8 cellular contexts compared by ENCODE assay signal in the genomic region with DNA sequence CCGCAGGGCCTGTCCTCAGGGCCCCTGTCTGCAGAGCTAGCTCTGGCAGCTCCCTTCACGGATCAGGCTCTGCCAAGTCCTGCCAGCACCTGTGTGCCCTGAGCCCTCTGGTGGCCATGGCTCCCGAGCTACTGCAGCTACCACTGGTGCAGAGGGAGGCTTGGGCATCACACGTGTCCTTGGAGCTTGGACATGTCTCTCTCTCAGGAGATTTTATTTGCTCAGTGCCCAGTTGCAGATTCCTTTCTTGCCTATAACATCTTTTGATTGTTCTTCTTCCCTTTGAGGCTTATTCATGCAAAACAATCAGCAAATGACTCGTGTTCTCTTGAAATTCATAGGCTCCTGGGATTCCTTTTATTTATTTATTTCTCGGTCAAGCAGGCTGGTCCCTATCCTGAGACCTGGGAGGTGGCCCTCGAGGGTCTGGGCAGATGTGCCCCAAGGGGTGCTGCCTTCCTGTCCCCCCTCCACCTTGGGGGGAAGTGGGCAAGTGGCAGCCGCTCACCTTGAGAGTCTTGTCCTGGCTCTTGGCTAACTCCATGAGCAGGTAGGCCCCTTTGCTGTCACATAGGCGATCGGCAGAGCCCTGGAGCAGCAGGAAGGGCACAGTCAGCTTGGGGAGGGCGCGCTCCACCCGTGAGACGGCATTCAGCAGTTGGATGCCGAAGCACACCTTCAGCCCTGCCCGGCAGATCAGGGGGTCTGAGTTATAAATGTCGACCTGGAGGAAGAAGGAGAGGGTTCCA. TPM values are rescaled to one million over a fixed set of nuclear protein-coding genes. Genes with fewer than 3 reads are reported as not detected.
DNase-seq lines count a peak whose midpoint lies in the region; ATAC-seq, FAIRE-seq and TF ChIP-seq lines count a peak whose summit lies in the region.

No MANE protein-coding gene starts in this region.

- no peak overlapping the region for H3K18ac ChIP-seq in mesendoderm (ENCODE audit: low read length)

- peaks cover 55% of the 10 kb centered on the region for H3K36me3 ChIP-seq in Karpas-422 (ENCODE audit: insufficient read depth, low read length)
- no peaks in the 10 kb centered on the region for H3K36me3 ChIP-seq in mesendoderm (ENCODE audit: control insufficient read depth, insufficient read depth, low read length)
- H3K36me3 ChIP-seq in vagina, result no peaks in the 10 kb centered on the region

- H3K9me3 ChIP-seq in Karpas-422 (ENCODE audit: low read length) (no peaks in the 10 kb centered on the region), vagina (no peaks in the 10 kb centered on the region)

- no peak overlapping the region for H3K56ac ChIP-seq in mesendoderm (ENCODE audit: low read length)

- no peak overlapping the region for H4K5ac ChIP-seq in mesendoderm (ENCODE audit: low read length)

- no peak for FAIRE-seq in D721Med (lab: Jason Lieb, UNC)

- H3K4me1 ChIP-seq in Karpas-422 (ENCODE audit: low read length) (peaks cover 82% of the 10 kb centered on the region), mesendoderm (ENCODE audit: control insufficient read depth, low read depth, low read length) (peaks cover 2% of the 10 kb centered on the region), vagina (peaks cover 47% of the 10 kb centered on the region)

- H3K27ac ChIP-seq in Karpas-422 (ENCODE audit: low read length) (peak overlapping the region; percentile 72), mesendoderm (ENCODE audit: low read depth, low read length) (no peak overlapping the region), vagina (no peak overlapping the region)

- H4K8ac ChIP-seq in mesendoderm (ENCODE audit: low read depth, low read length), result no peak overlapping the region

- H3K4ac ChIP-seq in mesendoderm (ENCODE audit: low read depth, low read length), result no peak overlapping the region

- H3K27me3 ChIP-seq in Karpas-422 (ENCODE audit: low read length) (no peaks in the 10 kb centered on the region), mesendoderm (ENCODE audit: insufficient read depth, low read length, poor library complexity) (no peaks in the 10 kb centered on the region), vagina (no peaks in the 10 kb centered on the region)

- H3K4me3 ChIP-seq in Karpas-422 (ENCODE audit: low read length) (no peak overlapping the region), mesendoderm (ENCODE audit: low read length) (no peak overlapping the region), vagina (no peak overlapping the region)

- DNase-seq in D721Med (ENCODE audit: insufficient read length, low spot score) (no peak), Karpas-422 (peak; percentile 87), SHP77 treated with DMSO at 0.1 percent for 48 hours (lab: John Stamatoyannopoulos, UW) (peak; percentile 34), mesendoderm (peak; percentile 69), amniotic stem cell (lab: John Stamatoyannopoulos, UW) (no peak), vagina (ENCODE audit: extremely low spot score in 2 of 2) (no peak)
- DNase-seq in central memory CD4-positive, alpha-beta T cell, result peak; percentile 31

- H3K9ac ChIP-seq in Karpas-422 (ENCODE audit: low read length), result peak overlapping the region; percentile 19; the same call in 1 of the 2 replicates
- no peak overlapping the region for H3K9ac ChIP-seq in mesendoderm (ENCODE audit: low read length)

- H2BK15ac ChIP-seq in mesendoderm (replicated peaks; ENCODE audit: low read depth), result no peak overlapping the region

- no peaks in the 10 kb centered on the region for H4K20me1 ChIP-seq in Karpas-422 (ENCODE audit: insufficient read depth, low read depth, low read length)

- no peaks in the 10 kb centered on the region for H3K79me2 ChIP-seq in Karpas-422 (ENCODE audit: low read length)
- H3K79me2 ChIP-seq in mesendoderm (ENCODE audit: control insufficient read depth, insufficient read depth, low read length), result no peaks in the 10 kb centered on the region

- TF ChIP-seq CTCF in D721Med (IDR thresholded peaks at IDR 0.05; ENCODE audit: insufficient read depth, missing control alignments) (peak; percentile 61), vagina (IDR thresholded peaks at IDR 0.05) (no peak)

- no peak overlapping the region for H2AK5ac ChIP-seq in mesendoderm (ENCODE audit: low read length)

- peak overlapping the region; percentile 13 for H3K4me2 ChIP-seq in Karpas-422 (ENCODE audit: low read depth, low read length, poor library complexity, severe bottlenecking)
- no peak overlapping the region for H3K4me2 ChIP-seq in mesendoderm (ENCODE audit: low read length)

- ATAC-seq in GM18511 (IDR thresholded peaks at IDR 0.05; ENCODE audit: unreplicated experiment), result no peak

- no peaks in the 10 kb centered on the region for H3K79me1 ChIP-seq in mesendoderm (ENCODE audit: low read length)

- no peak overlapping the region for H2BK5ac ChIP-seq in mesendoderm (ENCODE audit: low read length)

- intact Hi-C loops in vagina (cut with DNase I), result loop anchor here (5.0 to 10.0 kb wide), 2 partner anchors 50 to 128 kb away; a partner anchor contains a TSS

- no CpG with 5 or more reads among the region's 17 CpGs for WGBS in mesendoderm (ENCODE audit: extremely low coverage, insufficient coverage, low lambda C conversion rate)

- no peak overlapping the region for H3K23ac ChIP-seq in mesendoderm (ENCODE audit: low read length)

- no peaks in the 10 kb centered on the region for H3K9me2 ChIP-seq in Karpas-422 (replicated peaks; ENCODE audit: insufficient read depth, low read length)

- no peak overlapping the region for H2BK120ac ChIP-seq in mesendoderm (ENCODE audit: low read depth, low read length)

- TF ChIP-seq POLR2A in vagina (IDR thresholded peaks at IDR 0.05), result no peak

- no peak overlapping the region for H2AFZ ChIP-seq in Karpas-422 (ENCODE audit: low read length)

RNA-seq across cellular contexts. Expression of a gene that starts 21.9 kb away (rescaled TPM):
- total RNA-seq in Karpas-422 (2014; rRNA removed; shearing (Covaris generic); ENCODE audit: low replicate concordance), result 20.1 and 25.5 TPM in 2 replicates
- polyA plus RNA-seq in mesendoderm (2013, experiment 1 of 2), result 1.5 TPM
- 1.1 TPM for polyA plus RNA-seq in mesendoderm (2013, experiment 2 of 2)
- 59.7 TPM for total RNA-seq in vagina

Comparison
In these comparisons a context has a peak if more than half of its experiments do, and no peak if none do; other contexts are left out.
1. DNase-seq: peak in Karpas-422 (single experiment), SHP77 treated with DMSO at 0.1 percent for 48 hours (single experiment), central memory CD4-positive, alpha-beta T cell (single experiment) and mesendoderm (single experiment); none in D721Med (single experiment), amniotic stem cell (single experiment) and vagina (0 of 2).